1 cellular context compared by ENCODE assay signal in genomic region chr9:105173306-105173705, GRCh38.
TF ChIP-seq lines count a peak whose summit lies in the region.

No MANE protein-coding gene starts in this region.

TF ChIP-seq in SK-N-SH treated with all-trans-retinoic acid at 6 μM for 48 hours, 23 proteins besides CTCF, POLR2A, EP300 and RAD21 (continued from another document):
- no peak for TF ChIP-seq CREB5 (CRISPR knock-in tag; IDR thresholded peaks at IDR 0.05; ENCODE audit: low read depth)
- no peak for TF ChIP-seq SNAI2 (CRISPR knock-in tag; IDR thresholded peaks at IDR 0.05)
- TF ChIP-seq GLIS3 (CRISPR knock-in tag; IDR thresholded peaks at IDR 0.05), result no peak
- TF ChIP-seq ZFP30 (CRISPR knock-in tag; IDR thresholded peaks at IDR 0.05), result no peak
- no peak for TF ChIP-seq CSRNP3 (CRISPR knock-in tag; IDR thresholded peaks at IDR 0.05)
- no peak for TF ChIP-seq OSR1 (CRISPR knock-in tag; IDR thresholded peaks at IDR 0.05)
- no peak for TF ChIP-seq ZNF8 (CRISPR knock-in tag; IDR thresholded peaks at IDR 0.05)
- TF ChIP-seq CSDC2 (CRISPR knock-in tag; IDR thresholded peaks at IDR 0.05), result no peak
- TF ChIP-seq RARB (CRISPR knock-in tag; IDR thresholded peaks at IDR 0.05), result no peak
- TF ChIP-seq ZNF565 (CRISPR knock-in tag; conservative IDR thresholded peaks at IDR 0.05; ENCODE audit: low read depth), result no peak
